In the genomic region with DNA sequence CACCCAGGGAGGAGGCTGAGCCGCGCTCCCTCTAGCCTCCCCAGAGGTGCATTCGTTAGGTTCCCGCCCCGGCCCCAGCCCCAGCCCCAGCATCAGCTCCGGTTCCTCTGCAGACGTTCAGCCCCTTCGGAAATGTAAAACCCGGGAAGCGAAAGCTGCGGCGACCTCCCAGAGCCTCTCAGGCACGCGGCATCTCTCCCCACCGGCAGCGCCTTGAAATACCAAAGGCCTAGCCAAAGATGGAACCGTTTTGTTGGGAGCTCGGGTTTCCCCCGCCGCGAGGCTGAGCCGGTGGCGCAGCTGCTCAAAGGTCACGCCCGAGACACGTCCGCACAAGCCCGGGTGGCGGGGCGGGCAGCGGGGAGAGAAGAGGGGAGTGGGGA, we compare ENCODE assay signal across 8 cellular contexts.
A peak's percentile ranks its signal among the peaks of the same experiment; 100 is the strongest.
DNase-seq lines count a peak whose midpoint lies in the region; ATAC-seq and TF ChIP-seq lines count a peak whose summit lies in the region.

No MANE protein-coding gene starts in this region.

- DNase-seq in Calu3 (peak; percentile 54), NCI-H2029 treated with DMSO at 0.1 percent for 48 hours (lab: John Stamatoyannopoulos, UW) (peak; percentile 35), Right ventricle myocardium superior (peak; percentile 76), posterior vena cava (ENCODE audit: low spot score) (peak; percentile 87)
- DNase-seq in activated T-helper 1 cell treated with anti-CD3 and anti-CD28 coated beads, Interleukin-12 subunit alpha, Interleukin-12 subunit beta, Interleukin-2, Interleukin-4 antibody, amounts not matched to agents 30 ng/mL and 10 ng/mL and 1 ng/mL, durations not matched to agents 14 hours and 24 hours and 36 hours (ENCODE audit: low spot score): peak; percentile 37
- DNase-seq in effector CD4-positive, alpha-beta T cell: no peak

- H3K36me3 Mint-ChIP-seq in Calu3 (ENCODE audit: insufficient read depth, unreplicated experiment): peaks cover 12% of the 10 kb centered on the region
- no peaks in the 10 kb centered on the region for H3K36me3 Mint-ChIP-seq in activated T-helper 1 cell treated with anti-CD3 and anti-CD28 coated beads, Interleukin-12 subunit alpha, Interleukin-12 subunit beta, Interleukin-2, Interleukin-4 antibody, amounts not matched to agents 30 ng/mL and 10 ng/mL and 1 ng/mL, durations not matched to agents 14 hours and 24 hours and 36 hours (ENCODE audit: low read depth)

- peaks cover 54% of the 10 kb centered on the region for H3K4me1 Mint-ChIP-seq in Calu3 (ENCODE audit: low read depth, unreplicated experiment)
- peaks cover 10% of the 10 kb centered on the region for H3K4me1 Mint-ChIP-seq in activated T-helper 1 cell treated with anti-CD3 and anti-CD28 coated beads, Interleukin-12 subunit alpha, Interleukin-12 subunit beta, Interleukin-2, Interleukin-4 antibody, amounts not matched to agents 30 ng/mL and 10 ng/mL and 1 ng/mL, durations not matched to agents 14 hours and 24 hours and 36 hours (ENCODE audit: low read depth)

- peak; percentile 70 for ATAC-seq in GM21390 (IDR thresholded peaks at IDR 0.05; ENCODE audit: unreplicated experiment)
- peak; percentile 88 for ATAC-seq in Right ventricle myocardium superior (ENCODE audit: poor library complexity)
- no peak for ATAC-seq in HG02938 (IDR thresholded peaks at IDR 0.05; ENCODE audit: unreplicated experiment)

- TF ChIP-seq CTCF in Calu3 (IDR thresholded peaks at IDR 0.05; ENCODE audit: unreplicated experiment): no peak

- intact Hi-C loops in Calu3 (cut with micrococcal nuclease; ENCODE audit: unreplicated experiment): no loop called here
- intact Hi-C loops in activated T-helper 1 cell treated with anti-CD3 and anti-CD28 coated beads, Interleukin-12 subunit alpha, Interleukin-12 subunit beta, Interleukin-2, Interleukin-4 antibody, amounts not matched to agents 30 ng/mL and 10 ng/mL and 1 ng/mL, durations not matched to agents 14 hours and 24 hours and 36 hours (cut with micrococcal nuclease): no loop called here
- intact Hi-C loops in Right ventricle myocardium superior (cut with DNase I): no loop called here
- intact Hi-C loops in posterior vena cava (cut with DNase I): loop anchor here in 1 of 2 donors (10.0 kb wide), 1 partner anchor 1613 kb away; no protein-coding TSS in a partner anchor

- H3K4me3 Mint-ChIP-seq in Calu3 (ENCODE audit: low read depth, unreplicated experiment): peak overlapping the region; percentile 38
- peak overlapping the region; percentile 45 for H3K4me3 Mint-ChIP-seq in activated T-helper 1 cell treated with anti-CD3 and anti-CD28 coated beads, Interleukin-12 subunit alpha, Interleukin-12 subunit beta, Interleukin-2, Interleukin-4 antibody, amounts not matched to agents 30 ng/mL and 10 ng/mL and 1 ng/mL, durations not matched to agents 14 hours and 24 hours and 36 hours

- H3K27me3 Mint-ChIP-seq in Calu3 (ENCODE audit: unreplicated experiment): no peaks in the 10 kb centered on the region
- no peaks in the 10 kb centered on the region for H3K27me3 Mint-ChIP-seq in activated T-helper 1 cell treated with anti-CD3 and anti-CD28 coated beads, Interleukin-12 subunit alpha, Interleukin-12 subunit beta, Interleukin-2, Interleukin-4 antibody, amounts not matched to agents 30 ng/mL and 10 ng/mL and 1 ng/mL, durations not matched to agents 14 hours and 24 hours and 36 hours (ENCODE audit: insufficient read depth)

- peaks cover under 1% of the 10 kb centered on the region for H3K9me3 Mint-ChIP-seq in Calu3 (ENCODE audit: low read depth, unreplicated experiment)
- peaks cover 1% of the 10 kb centered on the region for H3K9me3 Mint-ChIP-seq in activated T-helper 1 cell treated with anti-CD3 and anti-CD28 coated beads, Interleukin-12 subunit alpha, Interleukin-12 subunit beta, Interleukin-2, Interleukin-4 antibody, amounts not matched to agents 30 ng/mL and 10 ng/mL and 1 ng/mL, durations not matched to agents 14 hours and 24 hours and 36 hours

- peak overlapping the region; percentile 22 for H3K27ac Mint-ChIP-seq in Calu3 (ENCODE audit: unreplicated experiment)
- peak overlapping the region; percentile 36 for H3K27ac Mint-ChIP-seq in activated T-helper 1 cell treated with anti-CD3 and anti-CD28 coated beads, Interleukin-12 subunit alpha, Interleukin-12 subunit beta, Interleukin-2, Interleukin-4 antibody, amounts not matched to agents 30 ng/mL and 10 ng/mL and 1 ng/mL, durations not matched to agents 14 hours and 24 hours and 36 hours

- BruUV-seq in Calu3 (replicated peaks; lab: Mats Ljungman, UMichigan): no TSS peak

- CTCF ChIA-PET in Calu3 (lab: Charles Lee): interaction anchor here (0.7 to 1.2 kb wide), 5 partner anchors 40 to 323 kb away, joined by 3 to 8 read pairs (median 3); no protein-coding TSS in a partner anchor
